Comparison of ENCODE assay signal across 21 cellular contexts in the genomic region with DNA sequence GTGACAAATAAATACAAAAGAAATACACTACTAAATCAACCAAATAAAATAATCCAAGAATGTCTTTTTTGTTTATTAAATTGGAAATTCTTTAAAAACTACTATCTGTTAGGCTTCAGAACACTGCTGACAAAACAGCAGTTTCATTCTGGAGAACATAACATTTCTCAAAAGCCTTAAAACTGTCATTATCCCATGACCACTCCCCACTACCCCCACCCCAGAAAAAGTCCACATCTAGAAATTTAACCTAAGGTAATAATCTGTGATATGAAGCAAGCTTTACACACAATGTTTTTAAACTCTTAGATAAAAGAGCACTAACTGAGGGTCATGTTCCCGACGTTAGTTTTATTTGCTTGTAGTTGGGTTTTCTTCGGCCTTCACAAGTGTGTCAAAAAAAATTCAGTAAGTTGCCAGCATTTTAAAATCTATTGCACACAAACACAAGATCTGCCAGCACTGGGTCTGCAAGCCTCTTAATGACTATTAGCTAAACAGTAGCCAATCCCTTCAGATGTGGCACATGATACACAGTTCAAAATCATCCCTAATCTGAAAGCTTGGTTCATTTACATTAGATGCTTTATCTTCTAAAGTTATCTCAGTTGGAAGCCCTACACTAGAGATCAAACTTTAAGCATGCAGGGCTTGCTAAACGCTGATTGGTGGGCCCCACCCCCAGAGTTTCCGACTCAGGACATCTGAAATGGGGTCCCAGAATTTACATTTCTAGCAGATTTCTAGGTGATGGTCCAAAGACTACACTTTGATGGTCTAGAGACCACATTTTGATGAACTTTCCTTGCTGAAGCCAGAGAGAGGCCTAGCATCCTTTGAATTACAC.
DNase-seq lines count a peak whose midpoint lies in the region; ATAC-seq, FAIRE-seq and TF ChIP-seq lines count a peak whose summit lies in the region.
"Had no signal": no experiment of that assay in that cellular context is flagged by ENCODE, and none has a peak within 500 bp of the region (broad histone marks: within the 10 kb centered on the region; RNA-seq: fewer than 3 reads in every experiment).

No MANE protein-coding gene starts in this region.

- H3K36me3 ChIP-seq in HUES48 (ENCODE audit: control insufficient read depth, insufficient read depth, low read length) (no peaks in the 10 kb centered on the region), K562 (ENCODE audit: control insufficient read depth, insufficient read depth, low read length) (no peaks in the 10 kb centered on the region), HepG2 (replicated peaks in 1 of 2; ENCODE audit: control insufficient read depth in 1 of 2, insufficient read depth in 2 of 2, low read length in 2 of 2) (peaks cover 0 to 1% of the 10 kb centered on the region in 2 experiments; a peak in 1 of 5 replicates)
- H3K36me3 ChIP-seq: breast epithelium, ovary, sigmoid colon, tibial nerve had no signal

- TF ChIP-seq EP300 in K562 (IDR thresholded peaks at IDR 0.05; ENCODE audit: low read length), result no peak
- no peak for TF ChIP-seq EP300 in HepG2 (IDR thresholded peaks at IDR 0.05; ENCODE audit: low read depth in 2 of 2, low read length in 2 of 2)
- TF ChIP-seq EP300 in HepG2 (CRISPR knock-in tag; IDR thresholded peaks at IDR 0.05; ENCODE audit: borderline replicate concordance), result no peak

- TF ChIP-seq CTCF in K562 (IDR thresholded peaks at IDR 0.05 in 2 of 3, conservative IDR thresholded peaks at IDR 0.05 in 1 of 3; ENCODE audit: insufficient read depth in 2 of 3, low read depth in 1 of 3, low read length in 3 of 3), result no peak
- TF ChIP-seq CTCF in HepG2 (CRISPR knock-in tag; IDR thresholded peaks at IDR 0.05), result no peak

- H3K9ac ChIP-seq in HUES48 (ENCODE audit: low read depth, low read length) (no peak overlapping the region), K562 (ENCODE audit: insufficient read depth in 1 of 2, low read depth in 2 of 2, low read length in 2 of 2) (no peak overlapping the region), HepG2 (ENCODE audit: insufficient read depth, low read depth, low read length) (no peak overlapping the region)

- intact Hi-C loops in K562 (cut with micrococcal nuclease) (no loop called here), HepG2 (cut with micrococcal nuclease; ENCODE audit: unreplicated experiment) (no loop called here)

- BruUV-seq in K562 (replicated peaks; lab: Mats Ljungman, UMichigan), result no TSS peak
- no TSS peak for BruUV-seq in HepG2 (replicated peaks; lab: Mats Ljungman, UMichigan)

- H3K4me3 ChIP-seq in HUES48 (ENCODE audit: low read depth, low read length) (no peak overlapping the region), K562 (no peak overlapping the region), HepG2 (replicated peaks in 1 of 3; ENCODE audit: insufficient read depth in 1 of 3, low read depth in 2 of 3, low read length in 3 of 3) (no peak overlapping the region)
- H3K4me3 ChIP-seq: breast epithelium, ovary, sigmoid colon, tibial nerve had no signal

- peak overlapping the region; percentile 15 for H3K27ac Mint-ChIP-seq in stimulated activated naive B cell treated with anti-CD40 and anti-IgM and Interleukin-4, amounts not matched to agents 10 μg/mL and 1 μg/mL and 100 μg/mL, for 72 hours
- H3K27ac Mint-ChIP-seq: activated CD4-positive, alpha-beta T cell treated with anti-CD3 and anti-CD28 coated beads, Interleukin-2, amount 10 ng/mL, durations not matched to agents 24 days and 14 days; activated T-helper 17 cell treated with anti-CD3 and anti-CD28 coated beads, Interleukin-2, amount 50 U/mL, for 72 hours; B cell; dendritic cell treated with granulocyte-macrophage colony-stimulating factor and Interleukin-4, amounts not matched to agents 40 ng/mL and 50 ng/mL, for 4 days had no signal

- H4K20me1 ChIP-seq in K562 (replicated peaks; ENCODE audit: control insufficient read depth, insufficient read depth, low read length), result peaks cover 43% of the 10 kb centered on the region
- peaks cover 71% of the 10 kb centered on the region for H4K20me1 ChIP-seq in HepG2 (ENCODE audit: insufficient read depth, low read length)

- no peak for TF ChIP-seq RAD21 in K562 (CRISPR knock-in tag; conservative IDR thresholded peaks at IDR 0.05 in 1 of 2, IDR thresholded peaks at IDR 0.05 in 1 of 2)
- TF ChIP-seq RAD21 in HepG2 (CRISPR knock-in tag; IDR thresholded peaks at IDR 0.05), result no peak

- H3K27me3 Mint-ChIP-seq in stimulated activated naive B cell treated with anti-CD40 and anti-IgM and Interleukin-4, amounts not matched to agents 10 μg/mL and 1 μg/mL and 100 μg/mL, for 72 hours, result no peaks in the 10 kb centered on the region
- H3K27me3 Mint-ChIP-seq: activated CD4-positive, alpha-beta T cell treated with anti-CD3 and anti-CD28 coated beads, Interleukin-2, amount 10 ng/mL, durations not matched to agents 24 days and 14 days; activated naive CD8-positive, alpha-beta T cell treated with anti-CD3 and anti-CD28 coated beads, Interleukin-2, amount 50 U/mL, for 24 hours; activated T-helper 17 cell treated with anti-CD3 and anti-CD28 coated beads, Interleukin-2, amount 50 U/mL, for 72 hours; B cell; dendritic cell treated with granulocyte-macrophage colony-stimulating factor and Interleukin-4, amounts not matched to agents 40 ng/mL and 50 ng/mL, for 4 days had no signal

- no peak overlapping the region for H2AFZ ChIP-seq in K562 (ENCODE audit: low read depth, low read length)
- no peak overlapping the region for H2AFZ ChIP-seq in HepG2 (ENCODE audit: low read length)

- DNase-seq in K562 (ENCODE audit: extremely low read depth in 1 of 4, low spot score in 3 of 4) (peak in 2 of 4 experiments; percentile 64 to 68), HepG2 (ENCODE audit: low spot score) (no peak), NCI-H1694 (lab: John Stamatoyannopoulos, UW) (no peak), HEK293T (ENCODE audit: extremely low spot score) (no peak)
- DNase-seq in stimulated activated naive B cell treated with anti-CD40 and anti-IgM and Interleukin-4, amounts not matched to agents 10 μg/mL and 1 μg/mL and 100 μg/mL, for 72 hours, result no peak
- DNase-seq: activated CD4-positive, alpha-beta T cell treated with anti-CD3 and anti-CD28 coated beads, Interleukin-2, amount 10 ng/mL, durations not matched to agents 24 days and 14 days; activated naive CD8-positive, alpha-beta T cell treated with anti-CD3 and anti-CD28 coated beads, Interleukin-2, amount 50 U/mL, for 24 hours; GOT3; NCI-H187; NCI-H345; ovary; sigmoid colon; stimulated activated naive CD4-positive, alpha-beta T cell had no signal

- peaks cover 51% of the 10 kb centered on the region for H3K4me1 ChIP-seq in HUES48 (ENCODE audit: control insufficient read depth, insufficient read depth, low read length)
- peaks cover 16 to 23% of the 10 kb centered on the region in 2 experiments; a peak in 4 of 5 replicates for H3K4me1 ChIP-seq in K562 (replicated peaks in 1 of 2; ENCODE audit: control insufficient read depth in 2 of 2, insufficient read depth in 2 of 2, low read length in 2 of 2)
- peaks cover 47% of the 10 kb centered on the region for H3K4me1 ChIP-seq in HepG2 (ENCODE audit: insufficient read depth, low read length)

- peak overlapping the region; percentile 36 for H3K27ac ChIP-seq in HUES48 (ENCODE audit: low read depth, low read length)
- no peak overlapping the region for H3K27ac ChIP-seq in K562 (ENCODE audit: extremely low read depth, low read depth, low read length)
- no peak overlapping the region for H3K27ac ChIP-seq in HepG2 (ENCODE audit: extremely low read length, insufficient read depth, low read length)
- H3K27ac ChIP-seq: breast epithelium, epithelial cell of prostate, ovary had no signal

- H3K9me3 Mint-ChIP-seq in stimulated activated naive B cell treated with anti-CD40 and anti-IgM and Interleukin-4, amounts not matched to agents 10 μg/mL and 1 μg/mL and 100 μg/mL, for 72 hours, result peaks cover 2 to 4% of the 10 kb centered on the region in 2 donors
- H3K9me3 Mint-ChIP-seq: activated CD4-positive, alpha-beta T cell treated with anti-CD3 and anti-CD28 coated beads, Interleukin-2, amount 10 ng/mL, durations not matched to agents 24 days and 14 days; dendritic cell treated with granulocyte-macrophage colony-stimulating factor and Interleukin-4, amounts not matched to agents 40 ng/mL and 50 ng/mL, for 4 days had no signal

- H3K27me3 ChIP-seq in HUES48 (ENCODE audit: control insufficient read depth, insufficient read depth, low read length) (no peaks in the 10 kb centered on the region), K562 (ENCODE audit: control insufficient read depth in 2 of 2, insufficient read depth in 2 of 2, low read length in 2 of 2) (no peaks in the 10 kb centered on the region), HepG2 (ENCODE audit: control insufficient read depth in 1 of 2, insufficient read depth in 2 of 2, low read length in 2 of 2) (no peaks in the 10 kb centered on the region)
- H3K27me3 ChIP-seq: breast epithelium, ovary, sigmoid colon, tibial nerve had no signal

- TF ChIP-seq POLR2A in K562 (conservative IDR thresholded peaks at IDR 0.05) (no peak), HepG2 (IDR thresholded peaks at IDR 0.05; ENCODE audit: insufficient read depth in 1 of 2, low read depth in 2 of 2, low read length in 2 of 2) (no peak)

- WGBS in K562 (ENCODE audit: insufficient coverage, low coverage, missing lambda C conversion rate), result 18% methylated on average over 5 of the region's 5 CpGs
- WGBS in HepG2 (ENCODE audit: low lambda C conversion rate), result 73% methylated on average over 5 of the region's 5 CpGs

- H3K9me1 ChIP-seq in K562 (ENCODE audit: control insufficient read depth, insufficient read depth, low read length), result peaks cover 7% of the 10 kb centered on the region

- no peak overlapping the region for H3K4me2 ChIP-seq in K562 (ENCODE audit: insufficient read depth, low read length)
- no peak overlapping the region for H3K4me2 ChIP-seq in HepG2 (ENCODE audit: low read depth, low read length)

- no peak overlapping the region for H3K4me3 Mint-ChIP-seq in stimulated activated naive B cell treated with anti-CD40 and anti-IgM and Interleukin-4, amounts not matched to agents 10 μg/mL and 1 μg/mL and 100 μg/mL, for 72 hours
- H3K4me3 Mint-ChIP-seq: activated CD4-positive, alpha-beta T cell treated with anti-CD3 and anti-CD28 coated beads, Interleukin-2, amount 10 ng/mL, durations not matched to agents 24 days and 14 days; activated naive CD8-positive, alpha-beta T cell treated with anti-CD3 and anti-CD28 coated beads, Interleukin-2, amount 50 U/mL, for 24 hours; activated T-helper 17 cell treated with anti-CD3 and anti-CD28 coated beads, Interleukin-2, amount 50 U/mL, for 72 hours; B cell; dendritic cell treated with granulocyte-macrophage colony-stimulating factor and Interleukin-4, amounts not matched to agents 40 ng/mL and 50 ng/mL, for 4 days had no signal

- peaks cover 99% of the 10 kb centered on the region for H3K79me2 ChIP-seq in K562 (ENCODE audit: control insufficient read depth, insufficient read depth, low read length)
- peaks cover 96% of the 10 kb centered on the region for H3K79me2 ChIP-seq in HepG2 (ENCODE audit: insufficient read depth, low read length)

- in situ Hi-C loops in K562 (cut with MboI), result no loop called here
- in situ Hi-C loops in HepG2 (cut with HindIII; ENCODE audit: extremely low pct_ligation_motif_present, low pct_unique_long_range_greater_than_20kb), result no loop called here

- CTCF ChIA-PET in K562 (lab: Yijun Ruan, JAX; ENCODE audit: low intra/inter-chr PET ratio), result no interaction called here
- CTCF ChIA-PET in HepG2 (lab: Yijun Ruan, JAX; ENCODE audit: low intra/inter-chr PET ratio, low total read pairs), result no interaction called here
- CTCF ChIA-PET in HEK293T (lab: Yijun Ruan, JAX), result interaction anchor here (1.5 to 3.4 kb wide), 2 partner anchors 69 to 75 kb away, joined by 6 to 13 read pairs; a partner anchor contains a TSS

- no peak for FAIRE-seq in K562 (lab: Jason Lieb, UNC)
- FAIRE-seq in HepG2 (lab: Jason Lieb, UNC), result no peak

- peaks cover 50 to 77% of the 10 kb centered on the region in 2 donors for H3K4me1 Mint-ChIP-seq in stimulated activated naive B cell treated with anti-CD40 and anti-IgM and Interleukin-4, amounts not matched to agents 10 μg/mL and 1 μg/mL and 100 μg/mL, for 72 hours

- POLR2A ChIA-PET in K562 (lab: Yijun Ruan, JAX) (interaction anchor here (1.4 to 5.7 kb wide), 4 partner anchors 8 to 33 kb away, joined by 5 to 29 read pairs (median 19); no protein-coding TSS in a partner anchor), HepG2 (lab: Yijun Ruan, JAX) (interaction anchor here (0.6 kb wide), 1 partner anchor 150 kb away, joined by 4 read pairs; no protein-coding TSS in a partner anchor), HEK293T (lab: Yijun Ruan, JAX) (interaction anchor here (1.0 kb wide), 1 partner anchor 41 kb away, joined by 3 read pairs; no protein-coding TSS in a partner anchor)

- ATAC-seq in K562, result no peak
- ATAC-seq in HepG2, result no peak
- ATAC-seq in stimulated activated naive B cell treated with anti-CD40 and anti-IgM and Interleukin-4, amounts not matched to agents 10 μg/mL and 1 μg/mL and 100 μg/mL, for 72 hours (replicated peaks), result no peak
- no peak for ATAC-seq in GM18520 (IDR thresholded peaks at IDR 0.05; ENCODE audit: unreplicated experiment)
- ATAC-seq: activated naive CD8-positive, alpha-beta T cell treated with anti-CD3 and anti-CD28 coated beads, Interleukin-2, amount 50 U/mL, for 24 hours; activated T-helper 17 cell treated with anti-CD3 and anti-CD28 coated beads, Interleukin-2, amount 50 U/mL, for 72 hours had no signal

- no peaks in the 10 kb centered on the region for H3K9me3 ChIP-seq in HUES48 (ENCODE audit: control insufficient read depth, insufficient read depth, low read length)
- no peaks in the 10 kb centered on the region for H3K9me3 ChIP-seq in K562 (replicated peaks; ENCODE audit: control insufficient read depth, insufficient read depth, low read depth, low read length)
- no peaks in the 10 kb centered on the region for H3K9me3 ChIP-seq in HepG2 (ENCODE audit: low read length)
- H3K9me3 ChIP-seq: breast epithelium, ovary, sigmoid colon, tibial nerve had no signal

- peaks cover 13 to 32% of the 10 kb centered on the region in 2 donors for H3K36me3 Mint-ChIP-seq in stimulated activated naive B cell treated with anti-CD40 and anti-IgM and Interleukin-4, amounts not matched to agents 10 μg/mL and 1 μg/mL and 100 μg/mL, for 72 hours
